Comparison of ENCODE assay signal across 23 cellular contexts in the genomic region with DNA sequence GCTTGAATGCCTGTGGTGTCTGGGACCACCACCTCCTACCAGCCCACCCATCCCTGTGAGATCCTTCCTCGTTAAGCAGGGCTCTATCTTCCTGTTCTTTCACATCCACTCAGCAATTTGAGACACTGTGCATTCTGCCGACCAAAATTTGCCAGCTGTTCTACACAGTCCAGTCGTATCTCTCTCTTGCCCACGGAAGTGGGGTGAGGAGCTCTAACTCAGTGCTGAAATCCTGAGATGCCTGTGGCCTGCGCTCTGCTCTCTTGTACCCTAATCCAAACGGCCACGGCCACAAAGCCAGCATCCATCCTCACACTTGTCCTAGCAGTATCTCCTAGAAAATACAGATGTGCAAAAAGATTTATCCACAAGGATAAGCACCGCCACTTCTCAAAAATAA.
"Had no signal": no experiment of that assay in that cellular context is flagged by ENCODE, and none has a peak within 500 bp of the region (broad histone marks: within the 10 kb centered on the region; RNA-seq: fewer than 3 reads in every experiment).

No MANE protein-coding gene starts in this region.

- H3K9me3 ChIP-seq: left lung, lower lobe of right lung, pancreas, psoas muscle, upper lobe of right lung had no signal

- H3K36me3 ChIP-seq: pancreas had no signal

- H3K4me3 Mint-ChIP-seq: activated CD4-positive, alpha-beta memory T cell treated with anti-CD3 and anti-CD28 coated beads for 36 hours; activated naive CD4-positive, alpha-beta T cell treated with anti-CD3 and anti-CD28 coated beads, Interleukin-2, amount 50 U/mL, for 24 hours; activated T-cell treated with anti-CD3 and anti-CD28 coated beads, Interleukin-2, amount 50 U/mL, for 4 hours; activated T-helper 17 cell treated with anti-CD3 and anti-CD28 coated beads, Interleukin-2, amount 50 U/mL, for 72 hours; nephron progenitor cell; T-helper 1 cell treated with Interleukin-12 subunit alpha and Interleukin-12 subunit beta and Interleukin-4 antibody, amounts not matched to agents 30 μg/mL and 1 μg/mL, for 36 hours had no signal

- H3K4me3 ChIP-seq: left lung, lower lobe of right lung, pancreas, psoas muscle, upper lobe of right lung had no signal

- H3K27me3 Mint-ChIP-seq: activated CD4-positive, alpha-beta memory T cell treated with anti-CD3 and anti-CD28 coated beads for 36 hours; activated naive CD4-positive, alpha-beta T cell treated with anti-CD3 and anti-CD28 coated beads, Interleukin-2, amount 50 U/mL, for 24 hours; activated T-helper 17 cell treated with anti-CD3 and anti-CD28 coated beads, Interleukin-2, amount 50 U/mL, for 72 hours had no signal

- DNase-seq: activated CD4-positive, alpha-beta memory T cell treated with anti-CD3 and anti-CD28 coated beads for 36 hours; activated CD4-positive, alpha-beta T cell treated with anti-CD3 and anti-CD28 coated beads for 48 hours; activated gamma-delta T cell treated with Interleukin-2 at 50 U/mL for 16 hours; activated T-cell treated with anti-CD3 and anti-CD28 coated beads, Interleukin-2, amount 50 U/mL, for 4 hours; dermis blood vessel endothelial cell; effector CD4-positive, alpha-beta T cell; left lung; lower lobe of right lung; mesenchymal stem cell; nephron progenitor cell; pancreas; psoas muscle; stimulated activated CD4-positive, alpha-beta T cell treated with anti-CD3 and anti-CD28 coated beads, Interleukin-15, amount 100 ng/mL, for 24 hours; stimulated activated CD4-positive, alpha-beta T cell treated with anti-CD3 and anti-CD28 coated beads, Interleukin-2, amount 100 ng/mL, for 24 hours; stimulated activated naive CD8-positive, alpha-beta T cell treated with anti-CD3 and anti-CD28 coated beads, Interleukin-15, Interleukin-2, amounts not matched to agents 100 U/mL and 50 U/mL, for 24 hours; SW 1271; T1000; upper lobe of right lung; WERI-Rb-1 had no signal

- H3K27me3 ChIP-seq: left lung, pancreas, upper lobe of right lung had no signal

- H3K36me3 Mint-ChIP-seq: activated naive CD4-positive, alpha-beta T cell treated with anti-CD3 and anti-CD28 coated beads, Interleukin-2, amount 50 U/mL, for 24 hours had no signal

- H3K4me1 ChIP-seq: pancreas had no signal

- H3K27ac Mint-ChIP-seq: activated CD4-positive, alpha-beta memory T cell treated with anti-CD3 and anti-CD28 coated beads for 36 hours; activated naive CD4-positive, alpha-beta T cell treated with anti-CD3 and anti-CD28 coated beads, Interleukin-2, amount 50 U/mL, for 24 hours; activated T-helper 17 cell treated with anti-CD3 and anti-CD28 coated beads, Interleukin-2, amount 50 U/mL, for 72 hours; nephron progenitor cell had no signal

- H3K27ac ChIP-seq: lower lobe of right lung, pancreas, psoas muscle, WERI-Rb-1 had no signal

- H3K9me3 Mint-ChIP-seq: activated CD4-positive, alpha-beta memory T cell treated with anti-CD3 and anti-CD28 coated beads for 36 hours; activated naive CD4-positive, alpha-beta T cell treated with anti-CD3 and anti-CD28 coated beads, Interleukin-2, amount 50 U/mL, for 24 hours; activated T-cell treated with anti-CD3 and anti-CD28 coated beads, Interleukin-2, amount 50 U/mL, for 4 hours; activated T-helper 17 cell treated with anti-CD3 and anti-CD28 coated beads, Interleukin-2, amount 50 U/mL, for 72 hours; nephron progenitor cell; T-helper 1 cell treated with Interleukin-12 subunit alpha and Interleukin-12 subunit beta and Interleukin-4 antibody, amounts not matched to agents 30 μg/mL and 1 μg/mL, for 36 hours had no signal

- H3K4me1 Mint-ChIP-seq: activated T-helper 17 cell treated with anti-CD3 and anti-CD28 coated beads, Interleukin-2, amount 50 U/mL, for 72 hours had no signal

- ATAC-seq: activated CD4-positive, CD25-positive, alpha-beta regulatory T cell treated with anti-CD3 and anti-CD28 coated beads, Interleukin-2, amount 50 U/mL, for 24 hours; activated T-cell treated with anti-CD3 and anti-CD28 coated beads, Interleukin-2, amount 50 U/mL, for 4 hours; activated T-helper 17 cell treated with anti-CD3 and anti-CD28 coated beads, Interleukin-2, amount 50 U/mL, for 72 hours; left lung; lower lobe of right lung; pancreas; psoas muscle; stimulated activated naive CD8-positive, alpha-beta T cell treated with anti-CD3 and anti-CD28 coated beads, Interleukin-15, Interleukin-2, amounts not matched to agents 100 U/mL and 50 U/mL, for 24 hours; upper lobe of right lung had no signal
